Comparison of ENCODE assay signal across 8 cellular contexts in the genomic region with DNA sequence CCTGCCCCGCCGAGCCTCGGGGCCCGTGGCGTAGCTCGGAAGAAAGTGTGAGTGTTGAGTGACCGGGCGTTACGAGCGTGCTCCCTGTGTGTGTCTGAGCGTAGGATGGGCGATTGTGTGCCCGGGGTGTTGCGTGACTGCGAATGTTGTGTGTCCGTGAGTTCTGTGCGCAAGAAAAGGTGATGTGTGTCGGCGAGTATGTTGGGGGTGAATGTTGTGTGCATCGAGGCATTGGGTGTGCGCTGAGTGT. TPM values are rescaled to one million over a fixed set of nuclear protein-coding genes. Genes with fewer than 3 reads are reported as not detected.
DNase-seq lines count a peak whose midpoint lies in the region; TF ChIP-seq lines count a peak whose summit lies in the region.

No MANE protein-coding gene starts in this region.

- H3K27ac Mint-ChIP-seq in CD4-positive, alpha-beta memory T cell: peak overlapping the region in 5 of 7 donors; percentile 33 to 71 (median 52)
- H3K27ac Mint-ChIP-seq in endothelial cell (ENCODE audit: unreplicated experiment) (peak overlapping the region; percentile 12), osteocyte (ENCODE audit: unreplicated experiment) (no peak overlapping the region)

- peaks cover 19% of the 10 kb centered on the region for H3K27me3 ChIP-seq in CD4-positive, alpha-beta memory T cell (ENCODE audit: insufficient read depth, low read length)
- no peaks in the 10 kb centered on the region for H3K27me3 ChIP-seq in MG63

- DNase-seq in CD4-positive, alpha-beta memory T cell: no peak
- no peak for DNase-seq in MG63
- DNase-seq in endothelial cell (ENCODE audit: low spot score): no peak
- DNase-seq in osteocyte (ENCODE audit: extremely low spot score, unreplicated experiment): no peak
- DNase-seq in ecto neural progenitor cell (ENCODE audit: low spot score): no peak
- no peak for DNase-seq in NCI-H748 (lab: John Stamatoyannopoulos, UW; ENCODE audit: unreplicated experiment)
- no peak for DNase-seq in MV-4-11 (lab: John Stamatoyannopoulos, UW)
- DNase-seq in amniotic stem cell (lab: John Stamatoyannopoulos, UW): no peak

- CTCF ChIA-PET in CD4-positive, alpha-beta memory T cell (lab: Charles Lee; ENCODE audit: partially characterized antibody): interaction anchor here (0.6 to 3.6 kb wide), 4 partner anchors 1117 to 1481 kb away, joined by 3 to 33 read pairs (median 4); no protein-coding TSS in a partner anchor

- H3K27ac ChIP-seq in CD4-positive, alpha-beta memory T cell (ENCODE audit: low read depth, low read length): no peak overlapping the region

- no peaks in the 10 kb centered on the region for H3K36me3 Mint-ChIP-seq in CD4-positive, alpha-beta memory T cell
- H3K36me3 Mint-ChIP-seq in endothelial cell (ENCODE audit: low read depth, unreplicated experiment) (peaks cover 10% of the 10 kb centered on the region), osteocyte (ENCODE audit: unreplicated experiment) (no peaks in the 10 kb centered on the region)

- H3K4me3 ChIP-seq in CD4-positive, alpha-beta memory T cell (ENCODE audit: low read length in 2 of 2): peak overlapping the region; percentile 28 to 60
- peak overlapping the region; percentile 35 for H3K4me3 ChIP-seq in MG63

- peaks cover 14% of the 10 kb centered on the region for H3K4me1 ChIP-seq in CD4-positive, alpha-beta memory T cell (ENCODE audit: insufficient read depth, low read length)

- H3K4me3 Mint-ChIP-seq in CD4-positive, alpha-beta memory T cell: peak overlapping the region; percentile 82 to 92 (median 87)
- H3K4me3 Mint-ChIP-seq in endothelial cell (ENCODE audit: unreplicated experiment) (peak overlapping the region; percentile 89), osteocyte (ENCODE audit: unreplicated experiment) (peak overlapping the region; percentile 70)

- H3K36me3 ChIP-seq in CD4-positive, alpha-beta memory T cell (ENCODE audit: insufficient read depth, low read length): no peaks in the 10 kb centered on the region
- H3K36me3 ChIP-seq in MG63: no peaks in the 10 kb centered on the region

- H3K27me3 Mint-ChIP-seq in CD4-positive, alpha-beta memory T cell: peaks cover 40 to 43% of the 10 kb centered on the region in 2 donors
- H3K27me3 Mint-ChIP-seq in endothelial cell (ENCODE audit: unreplicated experiment): peaks cover 35% of the 10 kb centered on the region
- H3K27me3 Mint-ChIP-seq in osteocyte (ENCODE audit: unreplicated experiment): peaks cover 32% of the 10 kb centered on the region

- H3K4me1 Mint-ChIP-seq in CD4-positive, alpha-beta memory T cell: peaks cover 15 to 32% (median 16%) of the 10 kb centered on the region in 4 donors
- H3K4me1 Mint-ChIP-seq in endothelial cell (ENCODE audit: unreplicated experiment) (peaks cover 27% of the 10 kb centered on the region), osteocyte (ENCODE audit: unreplicated experiment) (peaks cover 20% of the 10 kb centered on the region)

- no peaks in the 10 kb centered on the region for H3K9me3 ChIP-seq in CD4-positive, alpha-beta memory T cell (ENCODE audit: control insufficient read depth in 1 of 2, low read length in 2 of 2)
- no peaks in the 10 kb centered on the region for H3K9me3 ChIP-seq in MG63

- TF ChIP-seq CTCF in endothelial cell (IDR thresholded peaks at IDR 0.05; ENCODE audit: unreplicated experiment) (no peak), osteocyte (IDR thresholded peaks at IDR 0.05) (no peak)

- POLR2A ChIA-PET in CD4-positive, alpha-beta memory T cell (lab: Charles Lee; ENCODE audit: partially characterized antibody): interaction anchor here (0.7 kb wide), 1 partner anchor 1547 kb away, joined by 4 read pairs; no protein-coding TSS in a partner anchor

- intact Hi-C loops in CD4-positive, alpha-beta memory T cell (cut with micrococcal nuclease): loop anchor here (1.0 to 5.0 kb wide), 2 partner anchors 996 to 1472 kb away; no protein-coding TSS in a partner anchor

- peaks cover 0 to 3% (median 0%) of the 10 kb centered on the region in 8 donors for H3K9me3 Mint-ChIP-seq in CD4-positive, alpha-beta memory T cell
- H3K9me3 Mint-ChIP-seq in endothelial cell (ENCODE audit: unreplicated experiment) (no peaks in the 10 kb centered on the region), osteocyte (ENCODE audit: unreplicated experiment) (no peaks in the 10 kb centered on the region)

RNA-seq across cellular contexts. Expression of a gene that starts 0.3 kb away (rescaled TPM):
- total RNA-seq in CD4-positive, alpha-beta memory T cell: under 1 TPM in 1 of 2 experiments, not detected in 1; 0.38 TPM
- not detected for polyA plus RNA-seq in CD4-positive, alpha-beta memory T cell
- total RNA-seq in MG63 (2014; rRNA removed; shearing (Covaris generic); ENCODE audit: low replicate concordance): 3.4 and 6.4 TPM in 2 replicates
- 19.0 TPM for total RNA-seq in endothelial cell (ENCODE audit: unreplicated experiment)
- 3.5 and 4.8 TPM in 2 replicates for total RNA-seq in osteocyte

RNA-seq across cellular contexts. Expression of a gene that starts 5.9 kb away (rescaled TPM):
- total RNA-seq in CD4-positive, alpha-beta memory T cell: 10 to 100 TPM; 15.8 to 17.1 TPM
- polyA plus RNA-seq in CD4-positive, alpha-beta memory T cell: 10 to 100 TPM; 12.0 to 12.6 TPM
- total RNA-seq in MG63 (2014; rRNA removed; shearing (Covaris generic); ENCODE audit: low replicate concordance): 12.9 and 26.5 TPM in 2 replicates
- total RNA-seq in endothelial cell (ENCODE audit: unreplicated experiment): 20.2 TPM
- 20.5 and 22.5 TPM in 2 replicates for total RNA-seq in osteocyte

RNA-seq across cellular contexts. Expression of a gene that starts 55.0 kb away (rescaled TPM):
- 10 to 100 TPM; 83.3 to 86.8 TPM for total RNA-seq in CD4-positive, alpha-beta memory T cell
- 100 to 1,000 TPM in 1 of 2 donors, 10 to 100 TPM in 1; 60.2 to 104 TPM for polyA plus RNA-seq in CD4-positive, alpha-beta memory T cell
- 29.8 and 58.1 TPM in 2 replicates for total RNA-seq in MG63 (2014; rRNA removed; shearing (Covaris generic); ENCODE audit: low replicate concordance)
- total RNA-seq in endothelial cell (ENCODE audit: unreplicated experiment) (68.6 TPM), osteocyte (70.5 and 74.6 TPM in 2 replicates)
